Comparison of ENCODE assay signal across 1 cellular context in genomic region chr17:68512247-68512966, GRCh38.
A peak's percentile ranks its signal among the peaks of the same experiment; 100 is the strongest.
TF ChIP-seq lines count a peak whose summit lies in the region.

PRKAR1A (plus strand) TSS chr17:68512430; CDS start chr17:68515400, 2,970 bp downstream.

TF ChIP-seq in K562, 482 proteins besides CTCF, POLR2A, EP300 and RAD21 (continued from another document):
- TF ChIP-seq, protein P1, sequence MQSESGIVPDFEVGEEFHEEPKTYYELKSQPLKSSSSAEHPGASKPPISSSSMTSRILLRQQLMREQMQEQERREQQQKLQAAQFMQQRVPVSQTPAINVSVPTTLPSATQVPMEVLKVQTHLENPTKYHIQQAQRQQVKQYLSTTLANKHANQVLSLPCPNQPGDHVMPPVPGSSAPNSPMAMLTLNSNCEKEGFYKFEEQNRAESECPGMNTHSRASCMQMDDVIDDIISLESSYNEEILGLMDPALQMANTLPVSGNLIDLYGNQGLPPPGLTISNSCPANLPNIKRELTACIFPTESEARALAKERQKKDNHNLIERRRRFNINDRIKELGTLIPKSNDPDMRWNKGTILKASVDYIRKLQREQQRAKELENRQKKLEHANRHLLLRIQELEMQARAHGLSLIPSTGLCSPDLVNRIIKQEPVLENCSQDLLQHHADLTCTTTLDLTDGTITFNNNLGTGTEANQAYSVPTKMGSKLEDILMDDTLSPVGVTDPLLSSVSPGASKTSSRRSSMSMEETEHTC (IDR thresholded peaks at IDR 0.05), result no peak
- TF ChIP-seq CREB1 (IDR thresholded peaks at IDR 0.05) (peak; percentile 76), CREB1 (CRISPR knock-in tag; IDR thresholded peaks at IDR 0.05) (peak; percentile 65), PCBP1 (IDR thresholded peaks at IDR 0.05; ENCODE audit: low read depth, low read length, poor library complexity, severe bottlenecking) (peak; percentile 49), E2F1 (CRISPR knock-in tag; IDR thresholded peaks at IDR 0.05) (no peak), EZH2 (IDR thresholded peaks at IDR 0.05; ENCODE audit: borderline replicate concordance, low read depth, low read length) (no peak), PCBP2 (IDR thresholded peaks at IDR 0.05; ENCODE audit: low read depth, low read length, poor library complexity, severe bottlenecking) (no peak), ZBTB43 (CRISPR knock-in tag; IDR thresholded peaks at IDR 0.05) (no peak), VEZF1 (CRISPR knock-in tag; IDR thresholded peaks at IDR 0.05) (peak; percentile 87), ID3 (CRISPR knock-in tag; IDR thresholded peaks at IDR 0.05) (no peak), ID3 (tag; IDR thresholded peaks at IDR 0.05) (no peak), ZNF444 (CRISPR knock-in tag; IDR thresholded peaks at IDR 0.05) (no peak), DMBX1 (CRISPR knock-in tag; IDR thresholded peaks at IDR 0.05; ENCODE audit: borderline replicate concordance) (no peak), ZNF583 (CRISPR knock-in tag; IDR thresholded peaks at IDR 0.05) (no peak), PTBP1 (IDR thresholded peaks at IDR 0.05; ENCODE audit: low read depth, low read length) (no peak), ATF1 (CRISPR knock-in tag; IDR thresholded peaks at IDR 0.05) (no peak), ATF1 (tag; IDR thresholded peaks at IDR 0.05) (peak; percentile 96), ZNF274 (IDR thresholded peaks at IDR 0.05; ENCODE audit: borderline replicate concordance, low read depth, low read length) (no peak), MAZ (CRISPR knock-in tag; conservative IDR thresholded peaks at IDR 0.05 in 1 of 2, IDR thresholded peaks at IDR 0.05 in 1 of 2) (peak; percentile 55 to 70), ILF3 (IDR thresholded peaks at IDR 0.05; ENCODE audit: borderline replicate concordance) (no peak; the same call in 1 of the 2 replicates), HDAC8 (tag; IDR thresholded peaks at IDR 0.05) (no peak), NR3C1 (CRISPR knock-in tag; IDR thresholded peaks at IDR 0.05) (no peak), ZNF79 (CRISPR knock-in tag; IDR thresholded peaks at IDR 0.05; ENCODE audit: low read depth) (no peak), CBX8 (IDR thresholded peaks at IDR 0.05; ENCODE audit: borderline replicate concordance, extremely low read depth, low read depth, low read length, poor library complexity, severe bottlenecking) (no peak), HDGF (IDR thresholded peaks at IDR 0.05) (no peak), ZBED1 (IDR thresholded peaks at IDR 0.05) (0 out of 2 replicates have a peak, but pooled peaks have one; percentile 72), BDP1 (IDR thresholded peaks at IDR 0.05; ENCODE audit: insufficient read depth, insufficient read length) (no peak), XRCC5 (IDR thresholded peaks at IDR 0.05; ENCODE audit: low read depth, low read length) (no peak), NRF1 (conservative IDR thresholded peaks at IDR 0.05 in 1 of 2, IDR thresholded peaks at IDR 0.05 in 1 of 2) (0 out of 4 replicates have a peak, but pooled peaks of 1 of the 2 experiments have one; percentile 60), PHF8 (IDR thresholded peaks at IDR 0.05; ENCODE audit: borderline replicate concordance, low read length) (peak; percentile 72; the same call in 1 of the 2 replicates), TAL1 (IDR thresholded peaks at IDR 0.05) (no peak), ZNF57 (CRISPR knock-in tag; IDR thresholded peaks at IDR 0.05) (no peak), DPF2 (IDR thresholded peaks at IDR 0.05) (no peak), TSC22D4 (tag; IDR thresholded peaks at IDR 0.05) (no peak), NFYB (IDR thresholded peaks at IDR 0.05; ENCODE audit: extremely low read depth, insufficient read length) (peak; percentile 42), TEAD2 (tag; IDR thresholded peaks at IDR 0.05) (no peak), CREB3 (tag; conservative IDR thresholded peaks at IDR 0.05; ENCODE audit: low read depth) (no peak), CREM (IDR thresholded peaks at IDR 0.05; ENCODE audit: low read depth) (peak; percentile 93)
- TF ChIP-seq, protein P2, sequence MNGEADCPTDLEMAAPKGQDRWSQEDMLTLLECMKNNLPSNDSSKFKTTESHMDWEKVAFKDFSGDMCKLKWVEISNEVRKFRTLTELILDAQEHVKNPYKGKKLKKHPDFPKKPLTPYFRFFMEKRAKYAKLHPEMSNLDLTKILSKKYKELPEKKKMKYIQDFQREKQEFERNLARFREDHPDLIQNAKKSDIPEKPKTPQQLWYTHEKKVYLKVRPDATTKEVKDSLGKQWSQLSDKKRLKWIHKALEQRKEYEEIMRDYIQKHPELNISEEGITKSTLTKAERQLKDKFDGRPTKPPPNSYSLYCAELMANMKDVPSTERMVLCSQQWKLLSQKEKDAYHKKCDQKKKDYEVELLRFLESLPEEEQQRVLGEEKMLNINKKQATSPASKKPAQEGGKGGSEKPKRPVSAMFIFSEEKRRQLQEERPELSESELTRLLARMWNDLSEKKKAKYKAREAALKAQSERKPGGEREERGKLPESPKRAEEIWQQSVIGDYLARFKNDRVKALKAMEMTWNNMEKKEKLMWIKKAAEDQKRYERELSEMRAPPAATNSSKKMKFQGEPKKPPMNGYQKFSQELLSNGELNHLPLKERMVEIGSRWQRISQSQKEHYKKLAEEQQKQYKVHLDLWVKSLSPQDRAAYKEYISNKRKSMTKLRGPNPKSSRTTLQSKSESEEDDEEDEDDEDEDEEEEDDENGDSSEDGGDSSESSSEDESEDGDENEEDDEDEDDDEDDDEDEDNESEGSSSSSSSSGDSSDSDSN (IDR thresholded peaks at IDR 0.05; ENCODE audit: borderline replicate concordance in 1 of 2, low read depth in 2 of 2, low read length in 2 of 2), result 0 out of 4 replicates have a peak, but pooled peaks of 1 of the 2 experiments have one; percentile 3
- TF ChIP-seq, protein P3, sequence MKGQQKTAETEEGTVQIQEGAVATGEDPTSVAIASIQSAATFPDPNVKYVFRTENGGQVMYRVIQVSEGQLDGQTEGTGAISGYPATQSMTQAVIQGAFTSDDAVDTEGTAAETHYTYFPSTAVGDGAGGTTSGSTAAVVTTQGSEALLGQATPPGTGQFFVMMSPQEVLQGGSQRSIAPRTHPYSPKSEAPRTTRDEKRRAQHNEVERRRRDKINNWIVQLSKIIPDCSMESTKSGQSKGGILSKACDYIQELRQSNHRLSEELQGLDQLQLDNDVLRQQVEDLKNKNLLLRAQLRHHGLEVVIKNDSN (CRISPR knock-in tag; IDR thresholded peaks at IDR 0.05), result no peak
- TF ChIP-seq, protein P4, sequence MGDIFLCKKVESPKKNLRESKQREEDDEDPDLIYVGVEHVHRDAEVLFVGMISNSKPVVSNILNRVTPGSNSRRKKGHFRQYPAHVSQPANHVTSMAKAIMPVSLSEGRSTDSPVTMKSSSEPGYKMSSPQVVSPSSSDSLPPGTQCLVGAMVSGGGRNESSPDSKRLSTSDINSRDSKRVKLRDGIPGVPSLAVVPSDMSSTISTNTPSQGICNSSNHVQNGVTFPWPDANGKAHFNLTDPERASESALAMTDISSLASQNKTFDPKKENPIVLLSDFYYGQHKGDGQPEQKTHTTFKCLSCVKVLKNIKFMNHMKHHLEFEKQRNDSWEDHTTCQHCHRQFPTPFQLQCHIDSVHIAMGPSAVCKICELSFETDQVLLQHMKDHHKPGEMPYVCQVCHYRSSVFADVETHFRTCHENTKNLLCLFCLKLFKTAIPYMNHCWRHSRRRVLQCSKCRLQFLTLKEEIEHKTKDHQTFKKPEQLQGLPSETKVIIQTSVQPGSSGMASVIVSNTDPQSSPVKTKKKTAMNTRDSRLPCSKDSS (IDR thresholded peaks at IDR 0.05; ENCODE audit: low read depth, partially characterized antibody), result no peak
- TF ChIP-seq, protein P5, sequence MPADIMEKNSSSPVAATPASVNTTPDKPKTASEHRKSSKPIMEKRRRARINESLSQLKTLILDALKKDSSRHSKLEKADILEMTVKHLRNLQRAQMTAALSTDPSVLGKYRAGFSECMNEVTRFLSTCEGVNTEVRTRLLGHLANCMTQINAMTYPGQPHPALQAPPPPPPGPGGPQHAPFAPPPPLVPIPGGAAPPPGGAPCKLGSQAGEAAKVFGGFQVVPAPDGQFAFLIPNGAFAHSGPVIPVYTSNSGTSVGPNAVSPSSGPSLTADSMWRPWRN (IDR thresholded peaks at IDR 0.05; ENCODE audit: low read depth), result no peak
- TF ChIP-seq, protein P6, sequence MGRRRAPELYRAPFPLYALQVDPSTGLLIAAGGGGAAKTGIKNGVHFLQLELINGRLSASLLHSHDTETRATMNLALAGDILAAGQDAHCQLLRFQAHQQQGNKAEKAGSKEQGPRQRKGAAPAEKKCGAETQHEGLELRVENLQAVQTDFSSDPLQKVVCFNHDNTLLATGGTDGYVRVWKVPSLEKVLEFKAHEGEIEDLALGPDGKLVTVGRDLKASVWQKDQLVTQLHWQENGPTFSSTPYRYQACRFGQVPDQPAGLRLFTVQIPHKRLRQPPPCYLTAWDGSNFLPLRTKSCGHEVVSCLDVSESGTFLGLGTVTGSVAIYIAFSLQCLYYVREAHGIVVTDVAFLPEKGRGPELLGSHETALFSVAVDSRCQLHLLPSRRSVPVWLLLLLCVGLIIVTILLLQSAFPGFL (CRISPR knock-in tag; IDR thresholded peaks at IDR 0.05), result no peak
- TF ChIP-seq, protein P7, sequence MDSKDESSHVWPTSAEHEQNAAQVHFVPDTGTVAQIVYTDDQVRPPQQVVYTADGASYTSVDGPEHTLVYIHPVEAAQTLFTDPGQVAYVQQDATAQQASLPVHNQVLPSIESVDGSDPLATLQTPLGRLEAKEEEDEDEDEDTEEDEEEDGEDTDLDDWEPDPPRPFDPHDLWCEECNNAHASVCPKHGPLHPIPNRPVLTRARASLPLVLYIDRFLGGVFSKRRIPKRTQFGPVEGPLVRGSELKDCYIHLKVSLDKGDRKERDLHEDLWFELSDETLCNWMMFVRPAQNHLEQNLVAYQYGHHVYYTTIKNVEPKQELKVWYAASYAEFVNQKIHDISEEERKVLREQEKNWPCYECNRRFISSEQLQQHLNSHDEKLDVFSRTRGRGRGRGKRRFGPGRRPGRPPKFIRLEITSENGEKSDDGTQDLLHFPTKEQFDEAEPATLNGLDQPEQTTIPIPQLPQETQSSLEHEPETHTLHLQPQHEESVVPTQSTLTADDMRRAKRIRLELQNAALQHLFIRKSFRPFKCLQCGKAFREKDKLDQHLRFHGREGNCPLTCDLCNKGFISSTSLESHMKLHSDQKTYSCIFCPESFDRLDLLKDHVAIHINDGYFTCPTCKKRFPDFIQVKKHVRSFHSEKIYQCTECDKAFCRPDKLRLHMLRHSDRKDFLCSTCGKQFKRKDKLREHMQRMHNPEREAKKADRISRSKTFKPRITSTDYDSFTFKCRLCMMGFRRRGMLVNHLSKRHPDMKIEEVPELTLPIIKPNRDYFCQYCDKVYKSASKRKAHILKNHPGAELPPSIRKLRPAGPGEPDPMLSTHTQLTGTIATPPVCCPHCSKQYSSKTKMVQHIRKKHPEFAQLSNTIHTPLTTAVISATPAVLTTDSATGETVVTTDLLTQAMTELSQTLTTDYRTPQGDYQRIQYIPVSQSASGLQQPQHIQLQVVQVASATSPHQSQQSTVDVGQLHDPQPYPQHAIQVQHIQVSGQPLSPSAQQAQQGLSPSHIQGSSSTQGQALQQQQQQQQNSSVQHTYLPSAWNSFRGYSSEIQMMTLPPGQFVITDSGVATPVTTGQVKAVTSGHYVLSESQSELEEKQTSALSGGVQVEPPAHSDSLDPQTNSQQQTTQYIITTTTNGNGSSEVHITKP (IDR thresholded peaks at IDR 0.05; ENCODE audit: partially characterized antibody), result no peak
